ENCODE assay signal across 8 cellular contexts in genomic region chr15:40069178-40070165, GRCh38. TPM values are rescaled to one million over a fixed set of nuclear protein-coding genes. Genes with fewer than 3 reads are reported as not detected.
DNase-seq lines count a peak whose midpoint lies in the region; ATAC-seq, FAIRE-seq and TF ChIP-seq lines count a peak whose summit lies in the region.

No MANE protein-coding gene starts in this region.

- no peak for FAIRE-seq in pancreas (lab: Jason Lieb, UNC)

- ATAC-seq in GM21390 (IDR thresholded peaks at IDR 0.05; ENCODE audit: unreplicated experiment), result peak; percentile 51
- ATAC-seq in gastroesophageal sphincter, result peak; percentile 93
- ATAC-seq in pancreas, result peak; percentile 94 to 97 (median 95)

- H3K27ac ChIP-seq in SJCRH30 (peak overlapping the region; percentile 94), gastroesophageal sphincter (peak overlapping the region; percentile 14 to 78 (median 72)), pancreas (peak overlapping the region; percentile 74 to 80 (median 76))

- TF ChIP-seq POLR2A in gastroesophageal sphincter (IDR thresholded peaks at IDR 0.05), result no peak

- peaks cover 31% of the 10 kb centered on the region for H3K4me1 ChIP-seq in SJCRH30
- H3K4me1 ChIP-seq in gastroesophageal sphincter, result peaks cover 6 to 30% (median 13%) of the 10 kb centered on the region in 3 donors
- peaks cover 18 to 36% (median 23%) of the 10 kb centered on the region in 3 donors for H3K4me1 ChIP-seq in pancreas

- H3K36me3 ChIP-seq in SJCRH30 (no peaks in the 10 kb centered on the region), gastroesophageal sphincter (no peaks in the 10 kb centered on the region), pancreas (no peaks in the 10 kb centered on the region)

- H3K4me3 ChIP-seq in SJCRH30 (peak overlapping the region; percentile 50), gastroesophageal sphincter (peak overlapping the region in 1 of 2 donors; percentile 16), pancreas (no peak overlapping the region)

- TF ChIP-seq CTCF in gastroesophageal sphincter (IDR thresholded peaks at IDR 0.05) (no peak), pancreas (IDR thresholded peaks at IDR 0.05) (no peak)

- intact Hi-C loops in pancreas (cut with DNase I), result no loop called here

- TF ChIP-seq EP300 in gastroesophageal sphincter (IDR thresholded peaks at IDR 0.05), result no peak

- peak; percentile 99 for DNase-seq in COR-L47 (lab: John Stamatoyannopoulos, UW)
- DNase-seq in LoVo (ENCODE audit: low spot score), result peak; percentile 96
- DNase-seq in SJCRH30, result peak; percentile 94 to 95
- DNase-seq in pancreas, result peak; percentile 99 to 100 (median 100)
- DNase-seq in stimulated activated CD4-positive, alpha-beta T cell treated with anti-CD3 and anti-CD28 coated beads, Interleukin-2, amount 100 ng/mL, for 48 hours, result no peak
- DNase-seq in activated effector memory CD4-positive, alpha-beta T cell treated with Interleukin-2 at 50 U/mL for 16 hours, result no peak

- H3K27me3 ChIP-seq in SJCRH30 (no peaks in the 10 kb centered on the region), gastroesophageal sphincter (no peaks in the 10 kb centered on the region), pancreas (no peaks in the 10 kb centered on the region)

- H3K9me3 ChIP-seq in SJCRH30 (replicated peaks) (no peaks in the 10 kb centered on the region), gastroesophageal sphincter (no peaks in the 10 kb centered on the region), pancreas (no peaks in the 10 kb centered on the region)

- 73% methylated on average over 3 of the region's 32 CpGs; no CpG with 5 or more reads in 1 of the 2 donors for WGBS in gastroesophageal sphincter (ENCODE audit: low coverage in 1 of 2), 2 donors
- 20 to 21% methylated on average over 32 of the region's 32 CpGs for whole genome bisulfite sequencing in pancreas, 2 donors

RNA-seq across cellular contexts. Expression of gene SRP14, which starts 30.5 kb away (rescaled TPM):
- 406 and 411 TPM in 2 replicates for total RNA-seq in SJCRH30 (2014; rRNA removed; shearing (Covaris generic))
- total RNA-seq in gastroesophageal sphincter (100 to 1,000 TPM; 290 to 425 (median 324) TPM), pancreas (10 to 100 TPM; 42.7 to 78.6 (median 53.1) TPM)
- polyA plus RNA-seq in pancreas, result 100 to 1,000 TPM; 155 to 198 TPM

RNA-seq across cellular contexts. Expression of gene BMF, which starts 39.2 kb away (rescaled TPM):
- total RNA-seq in SJCRH30 (2014; rRNA removed; shearing (Covaris generic)), result 6.5 and 6.7 TPM in 2 replicates
- total RNA-seq in gastroesophageal sphincter (1 to 10 TPM; 4.7 to 7.5 (median 6.0) TPM), pancreas (10 to 100 TPM in 3 of 6 donors, 1 to 10 TPM in 3; 4.1 to 25.9 (median 8.5) TPM)
- polyA plus RNA-seq in pancreas, result 1 to 10 TPM; 4.3 to 4.8 TPM

Comparison
In these comparisons a context has a peak if more than half of its experiments do, and no peak if none do; other contexts are left out.
1. DNase-seq: peak in COR-L47 (single experiment), LoVo (single experiment), SJCRH30 (2 of 2) and pancreas (6 of 6); none in stimulated activated CD4-positive, alpha-beta T cell treated with anti-CD3 and anti-CD28 coated beads, Interleukin-2, amount 100 ng/mL, for 48 hours (0 of 2) and activated effector memory CD4-positive, alpha-beta T cell treated with Interleukin-2 at 50 U/mL for 16 hours (single experiment).
2. Peak in every context shown above with its lines, with median percentiles within 50 percentile points of each other: ATAC-seq and H3K27ac ChIP-seq.